32 cellular contexts compared by ENCODE assay signal in genomic region chr2:67182884-67183283, GRCh38.
"Had no signal": no experiment of that assay in that cellular context is flagged by ENCODE, and none has a peak within 500 bp of the region (broad histone marks: within the 10 kb centered on the region; RNA-seq: fewer than 3 reads in every experiment).

No MANE protein-coding gene starts in this region.

- H3K4me1 ChIP-seq: ascending aorta, breast epithelium had no signal

- FAIRE-seq: TTC549 had no signal

- H3K27ac ChIP-seq: ascending aorta, brain microvascular endothelial cell, breast epithelium, cardiac muscle cell, VCaP had no signal

- H3K27me3 ChIP-seq: ascending aorta, brain microvascular endothelial cell, breast epithelium, cardiac muscle cell had no signal

- H3K4me3 ChIP-seq: ascending aorta, breast epithelium, cardiac muscle cell had no signal

- DNase-seq: activated B cell treated with CpG ODN at 0.5 μM for 24 hours; activated CD4-positive, alpha-beta memory T cell treated with anti-CD3 and anti-CD28 coated beads for 36 hours; activated CD4-positive, alpha-beta T cell treated with anti-CD3 and anti-CD28 coated beads for 4 hours; activated CD4-positive, alpha-beta T cell treated with anti-CD3 and anti-CD28 coated beads, Interleukin-2, amount 10 ng/mL, durations not matched to agents 24 days and 14 days; activated CD4-positive, alpha-beta T cell treated with anti-CD3 and anti-CD28 coated beads, Interleukin-2, amount 50 U/mL, for 1 hour; activated CD4-positive, alpha-beta T cell treated with anti-CD3 and anti-CD28 coated beads, Interleukin-2, amount 50 U/mL, for 4 hours; activated CD4-positive, CD25-positive, alpha-beta regulatory T cell treated with anti-CD3 and anti-CD28 coated beads, Interleukin-2, amount 50 U/mL, for 72 hours; activated CD8-positive, alpha-beta memory T cell treated with anti-CD3 and anti-CD28 coated beads, Interleukin-2, amount 50 U/mL, for 4 hours; activated CD8-positive, alpha-beta T cell treated with anti-CD3 and anti-CD28 coated beads for 36 hours; activated gamma-delta T cell; activated naive CD4-positive, alpha-beta T cell treated with anti-CD3 and anti-CD28 coated beads, Interleukin-2, amount 10 ng/mL, durations not matched to agents 7 days and 5 days; activated naive CD4-positive, alpha-beta T cell treated with Interleukin-2 at 50 U/mL for 16 hours; activated naive CD8-positive, alpha-beta T cell treated with anti-CD3 and anti-CD28 coated beads, Interleukin-2, amount 10 ng/mL, durations not matched to agents 7 days and 5 days; activated naive CD8-positive, alpha-beta T cell treated with anti-CD3 and anti-CD28 coated beads, Interleukin-2, amount 50 U/mL, for 24 hours; activated T-cell treated with anti-CD3 and anti-CD28 coated beads for 4 hours; activated T-cell treated with anti-CD3 and anti-CD28 coated beads, Interleukin-2, amount 50 U/mL, for 1 hour; activated T-cell treated with anti-CD3 and anti-CD28 coated beads, Interleukin-2, amount 50 U/mL, for 4 hours; activated T-cell treated with anti-CD3 and anti-CD28 coated beads, Interleukin-2, amount 50 U/mL, for 72 hours; amygdala; anterior cingulate cortex; brain microvascular endothelial cell; caudate nucleus; cerebellar nuclear complex; T-helper 1 cell; T-helper 2 cell; T-helper 9 cell had no signal

- H3K9me3 ChIP-seq: ascending aorta, breast epithelium had no signal

- H3K36me3 ChIP-seq: ascending aorta, brain microvascular endothelial cell, breast epithelium, cardiac muscle cell had no signal

- ATAC-seq: activated CD8-positive, alpha-beta T cell treated with anti-CD3 and anti-CD28 coated beads for 36 hours; activated naive CD8-positive, alpha-beta T cell treated with anti-CD3 and anti-CD28 coated beads, Interleukin-2, amount 50 U/mL, for 24 hours; activated T-cell treated with anti-CD3 and anti-CD28 coated beads, Interleukin-2, amount 50 U/mL, for 4 hours; activated T-cell treated with anti-CD3 and anti-CD28 coated beads, Interleukin-2, amount 50 U/mL, for 72 hours; activated T-helper 17 cell treated with anti-CD3 and anti-CD28 coated beads, Interleukin-2, amount 50 U/mL, for 72 hours had no signal
